ENCODE assay signal across 10 cellular contexts in the genomic region with DNA sequence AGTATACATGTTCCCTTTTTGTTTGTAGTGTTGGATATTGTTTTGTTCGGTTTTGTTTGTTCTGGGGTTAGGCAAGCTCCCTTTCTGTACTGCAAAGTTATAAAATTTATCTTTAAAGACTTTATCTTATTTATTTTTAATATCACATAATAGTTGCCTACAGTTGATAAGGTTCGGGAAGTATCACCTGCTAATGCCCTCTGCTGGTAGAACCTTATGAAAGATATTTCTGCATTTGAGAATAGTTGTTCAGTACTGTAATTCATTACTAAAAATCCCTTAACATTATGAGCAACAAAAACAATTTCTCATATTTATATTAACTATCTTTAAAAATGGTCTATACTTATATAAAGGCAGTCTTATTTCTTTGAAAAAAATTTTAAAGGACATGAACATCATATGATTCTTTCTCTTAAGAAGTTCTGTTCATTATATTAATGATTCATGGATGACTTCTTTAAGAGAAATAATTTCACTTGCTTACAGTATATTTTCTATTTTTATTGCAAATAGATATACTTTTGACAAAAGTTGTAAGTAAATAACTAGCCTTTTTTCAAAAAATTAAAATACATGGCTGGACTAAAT.
DNase-seq lines count a peak whose midpoint lies in the region; ATAC-seq and TF ChIP-seq lines count a peak whose summit lies in the region.
"Had no signal": no experiment of that assay in that cellular context is flagged by ENCODE, and none has a peak within 500 bp of the region (broad histone marks: within the 10 kb centered on the region; RNA-seq: fewer than 3 reads in every experiment).

No MANE protein-coding gene starts in this region.

- DNase-seq in A172 (ENCODE audit: low spot score) (peak; percentile 10), PC-9 (peak in 1 of 2 experiments; percentile 23), fibroblast of villous mesenchyme (ENCODE audit: low read depth) (no peak), middle frontal gyrus (ENCODE audit: extremely low spot score, low spot score) (no peak), midbrain (lab: John Stamatoyannopoulos, UW) (no peak)
- DNase-seq in stimulated activated CD8-positive, alpha-beta memory T cell treated with anti-CD3 and anti-CD28 coated beads, Interleukin-4, amount 100 ng/mL, for 48 hours = no peak
- DNase-seq: activated CD8-positive, alpha-beta memory T cell treated with anti-CD3 and anti-CD28 coated beads, Interleukin-2, amount 50 U/mL, for 48 hours; cerebellar nuclear complex had no signal

- POLR2A ChIA-PET in PC-9 (lab: Charles Lee; ENCODE audit: unreplicated experiment) = no interaction called here

- no peak overlapping the region for H3K4me2 ChIP-seq in PC-9

- CTCF ChIA-PET in PC-9 (lab: Charles Lee) = no interaction called here

- H3K9me3 ChIP-seq in PC-9 (ENCODE audit: insufficient read depth, low read depth) = no peaks in the 10 kb centered on the region

- no peaks in the 10 kb centered on the region for H3K4me1 ChIP-seq in PC-9 (replicated peaks; ENCODE audit: insufficient read depth)

- H3K36me3 ChIP-seq in PC-9 (ENCODE audit: low read depth) = no peaks in the 10 kb centered on the region

- no peak overlapping the region for H2AFZ ChIP-seq in PC-9

- H4K20me1 ChIP-seq in PC-9 (ENCODE audit: insufficient read depth) = no peaks in the 10 kb centered on the region

- no peaks in the 10 kb centered on the region for H3K79me2 ChIP-seq in PC-9 (ENCODE audit: low read depth)

- BruUV-seq in PC-9 (replicated peaks; lab: Mats Ljungman, UMichigan) = no TSS peak

- no peaks in the 10 kb centered on the region for H3K9me2 ChIP-seq in PC-9 (ENCODE audit: insufficient read depth)

- no peaks in the 10 kb centered on the region for H3F3A ChIP-seq in PC-9 (ENCODE audit: insufficient read depth, low read depth)

- no peak overlapping the region for H3K27ac ChIP-seq in PC-9

- ATAC-seq in GM18868 (IDR thresholded peaks at IDR 0.05; ENCODE audit: unreplicated experiment) (peak; percentile 45), GM21825 (IDR thresholded peaks at IDR 0.05; ENCODE audit: unreplicated experiment) (no peak)

- H3K27me3 ChIP-seq in PC-9 (ENCODE audit: insufficient read depth, low read depth) = no peaks in the 10 kb centered on the region

- H3K4me3 ChIP-seq in PC-9 = no peak overlapping the region
- H3K4me3 ChIP-seq in fibroblast of villous mesenchyme (ENCODE audit: low read depth, low read length) = no peak overlapping the region

- intact Hi-C loops in PC-9 (cut with micrococcal nuclease; ENCODE audit: unreplicated experiment) = loop anchor here (10.0 kb wide), 2 partner anchors 477 to 897 kb away; no protein-coding TSS in a partner anchor

- TF ChIP-seq CTCF in PC-9 (conservative IDR thresholded peaks at IDR 0.05) (peak; percentile 68), fibroblast of villous mesenchyme (IDR thresholded peaks at IDR 0.05; ENCODE audit: insufficient read depth, low read depth, low read length) (peak; percentile 6)
